1 cellular context compared by ENCODE assay signal in genomic region chr16:30394603-30395154, GRCh38.
TF ChIP-seq lines count a peak whose summit lies in the region.

No MANE protein-coding gene starts in this region.

TF ChIP-seq in HepG2, 621 proteins besides CTCF, POLR2A, EP300 and RAD21 (continued from another document and continues in another):
- TF ChIP-seq IRF9 (CRISPR knock-in tag; IDR thresholded peaks at IDR 0.05; ENCODE audit: borderline replicate concordance) (no peak), NKX3-1 (CRISPR knock-in tag; IDR thresholded peaks at IDR 0.05) (0 out of 2 replicates have a peak, but pooled peaks have one; percentile 25), ZNF264 (CRISPR knock-in tag; IDR thresholded peaks at IDR 0.05) (0 out of 2 replicates have a peak, but pooled peaks have one; percentile 15), ZNF75D (CRISPR knock-in tag; IDR thresholded peaks at IDR 0.05; ENCODE audit: borderline replicate concordance) (peak; percentile 71; the same call in 1 of the 2 replicates), ASH2L (IDR thresholded peaks at IDR 0.05; ENCODE audit: insufficient read length, low read depth, low read length) (peak; percentile 18), SIN3B (IDR thresholded peaks at IDR 0.05; ENCODE audit: low read length) (peak; percentile 7; the same call in 1 of the 2 replicates), ZNF205 (CRISPR knock-in tag; IDR thresholded peaks at IDR 0.05) (no peak), ZSCAN12 (CRISPR knock-in tag; IDR thresholded peaks at IDR 0.05) (0 out of 2 replicates have a peak, but pooled peaks have one; percentile 20), TBP (CRISPR knock-in tag; IDR thresholded peaks at IDR 0.05) (no peak), EED (CRISPR knock-in tag; IDR thresholded peaks at IDR 0.05) (no peak), NR2F6 (IDR thresholded peaks at IDR 0.05) (no peak), NR2F6 (CRISPR knock-in tag; IDR thresholded peaks at IDR 0.05) (no peak), HIVEP1 (CRISPR knock-in tag; IDR thresholded peaks at IDR 0.05) (peak; percentile 44; the same call in 1 of the 2 replicates), ZNF619 (CRISPR knock-in tag; IDR thresholded peaks at IDR 0.05) (no peak), KDM6A (CRISPR knock-in tag; IDR thresholded peaks at IDR 0.05; ENCODE audit: low read depth) (no peak), SMAD3 (CRISPR knock-in tag; IDR thresholded peaks at IDR 0.05) (0 out of 2 replicates have a peak, but pooled peaks have one; percentile 0), ZNF576 (CRISPR knock-in tag; IDR thresholded peaks at IDR 0.05) (0 out of 2 replicates have a peak, but pooled peaks have one; percentile 56), ZNF607 (CRISPR knock-in tag; IDR thresholded peaks at IDR 0.05; ENCODE audit: borderline replicate concordance) (no peak), ZBTB42 (CRISPR knock-in tag; IDR thresholded peaks at IDR 0.05) (0 out of 2 replicates have a peak, but pooled peaks have one; percentile 17), THAP7 (CRISPR knock-in tag; IDR thresholded peaks at IDR 0.05) (no peak), ELF4 (CRISPR knock-in tag; IDR thresholded peaks at IDR 0.05; ENCODE audit: borderline replicate concordance) (peak; percentile 45; the same call in 1 of the 2 replicates), TCF7L2 (IDR thresholded peaks at IDR 0.05; ENCODE audit: low read depth, low read length) (no peak), ZKSCAN1 (IDR thresholded peaks at IDR 0.05; ENCODE audit: low read length) (no peak), TRIM22 (IDR thresholded peaks at IDR 0.05) (no peak), ZNF616 (CRISPR knock-in tag; IDR thresholded peaks at IDR 0.05; ENCODE audit: low read depth) (no peak), ZNF773 (CRISPR knock-in tag; IDR thresholded peaks at IDR 0.05; ENCODE audit: borderline replicate concordance) (0 out of 2 replicates have a peak, but pooled peaks have one; percentile 70), ZNF256 (CRISPR knock-in tag; conservative IDR thresholded peaks at IDR 0.05) (no peak), ZNF430 (CRISPR knock-in tag; IDR thresholded peaks at IDR 0.05) (no peak), FIP1L1 (IDR thresholded peaks at IDR 0.05; ENCODE audit: borderline replicate concordance, insufficient read depth, low read depth, low read length) (no peak), SNAPC5 (CRISPR knock-in tag; IDR thresholded peaks at IDR 0.05; ENCODE audit: borderline replicate concordance) (no peak), ZNF747 (CRISPR knock-in tag; IDR thresholded peaks at IDR 0.05; ENCODE audit: borderline replicate concordance) (0 out of 2 replicates have a peak, but pooled peaks have one; percentile 18), JDP2 (CRISPR knock-in tag; IDR thresholded peaks at IDR 0.05; ENCODE audit: borderline replicate concordance) (0 out of 2 replicates have a peak, but pooled peaks have one; percentile 7), SIX4 (CRISPR knock-in tag; IDR thresholded peaks at IDR 0.05) (no peak), ZNF251 (CRISPR knock-in tag; IDR thresholded peaks at IDR 0.05) (0 out of 2 replicates have a peak, but pooled peaks have one; percentile 29), ZNF678 (CRISPR knock-in tag; IDR thresholded peaks at IDR 0.05) (no peak), ZNF839 (CRISPR knock-in tag; IDR thresholded peaks at IDR 0.05; ENCODE audit: borderline replicate concordance) (0 out of 2 replicates have a peak, but pooled peaks have one; percentile 32), SMARCE1 (IDR thresholded peaks at IDR 0.05; ENCODE audit: borderline replicate concordance) (no peak), TRAFD1 (CRISPR knock-in tag; IDR thresholded peaks at IDR 0.05; ENCODE audit: borderline replicate concordance) (no peak), ZNF577 (CRISPR knock-in tag; IDR thresholded peaks at IDR 0.05; ENCODE audit: borderline replicate concordance, low read depth) (no peak), DBP (CRISPR knock-in tag; IDR thresholded peaks at IDR 0.05; ENCODE audit: not compliant biosample characterization) (no peak), NR3C1 (CRISPR knock-in tag; IDR thresholded peaks at IDR 0.05) (no peak), KDM3A (CRISPR knock-in tag; IDR thresholded peaks at IDR 0.05; ENCODE audit: low read depth) (no peak), AKNA (CRISPR knock-in tag; IDR thresholded peaks at IDR 0.05; ENCODE audit: borderline replicate concordance) (0 out of 2 replicates have a peak, but pooled peaks have one; percentile 34), HNF1B (CRISPR knock-in tag; IDR thresholded peaks at IDR 0.05) (peak; percentile 89)
- TF ChIP-seq, protein P1, sequence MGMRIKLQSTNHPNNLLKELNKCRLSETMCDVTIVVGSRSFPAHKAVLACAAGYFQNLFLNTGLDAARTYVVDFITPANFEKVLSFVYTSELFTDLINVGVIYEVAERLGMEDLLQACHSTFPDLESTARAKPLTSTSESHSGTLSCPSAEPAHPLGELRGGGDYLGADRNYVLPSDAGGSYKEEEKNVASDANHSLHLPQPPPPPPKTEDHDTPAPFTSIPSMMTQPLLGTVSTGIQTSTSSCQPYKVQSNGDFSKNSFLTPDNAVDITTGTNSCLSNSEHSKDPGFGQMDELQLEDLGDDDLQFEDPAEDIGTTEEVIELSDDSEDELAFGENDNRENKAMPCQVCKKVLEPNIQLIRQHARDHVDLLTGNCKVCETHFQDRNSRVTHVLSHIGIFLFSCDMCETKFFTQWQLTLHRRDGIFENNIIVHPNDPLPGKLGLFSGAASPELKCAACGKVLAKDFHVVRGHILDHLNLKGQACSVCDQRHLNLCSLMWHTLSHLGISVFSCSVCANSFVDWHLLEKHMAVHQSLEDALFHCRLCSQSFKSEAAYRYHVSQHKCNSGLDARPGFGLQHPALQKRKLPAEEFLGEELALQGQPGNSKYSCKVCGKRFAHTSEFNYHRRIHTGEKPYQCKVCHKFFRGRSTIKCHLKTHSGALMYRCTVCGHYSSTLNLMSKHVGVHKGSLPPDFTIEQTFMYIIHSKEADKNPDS (CRISPR knock-in tag; IDR thresholded peaks at IDR 0.05), result 0 out of 2 replicates have a peak, but pooled peaks have one; percentile 8
- TF ChIP-seq, protein P2, sequence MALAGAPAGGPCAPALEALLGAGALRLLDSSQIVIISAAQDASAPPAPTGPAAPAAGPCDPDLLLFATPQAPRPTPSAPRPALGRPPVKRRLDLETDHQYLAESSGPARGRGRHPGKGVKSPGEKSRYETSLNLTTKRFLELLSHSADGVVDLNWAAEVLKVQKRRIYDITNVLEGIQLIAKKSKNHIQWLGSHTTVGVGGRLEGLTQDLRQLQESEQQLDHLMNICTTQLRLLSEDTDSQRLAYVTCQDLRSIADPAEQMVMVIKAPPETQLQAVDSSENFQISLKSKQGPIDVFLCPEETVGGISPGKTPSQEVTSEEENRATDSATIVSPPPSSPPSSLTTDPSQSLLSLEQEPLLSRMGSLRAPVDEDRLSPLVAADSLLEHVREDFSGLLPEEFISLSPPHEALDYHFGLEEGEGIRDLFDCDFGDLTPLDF (CRISPR knock-in tag; IDR thresholded peaks at IDR 0.05), result 0 out of 2 replicates have a peak, but pooled peaks have one; percentile 2
- TF ChIP-seq, protein P3, sequence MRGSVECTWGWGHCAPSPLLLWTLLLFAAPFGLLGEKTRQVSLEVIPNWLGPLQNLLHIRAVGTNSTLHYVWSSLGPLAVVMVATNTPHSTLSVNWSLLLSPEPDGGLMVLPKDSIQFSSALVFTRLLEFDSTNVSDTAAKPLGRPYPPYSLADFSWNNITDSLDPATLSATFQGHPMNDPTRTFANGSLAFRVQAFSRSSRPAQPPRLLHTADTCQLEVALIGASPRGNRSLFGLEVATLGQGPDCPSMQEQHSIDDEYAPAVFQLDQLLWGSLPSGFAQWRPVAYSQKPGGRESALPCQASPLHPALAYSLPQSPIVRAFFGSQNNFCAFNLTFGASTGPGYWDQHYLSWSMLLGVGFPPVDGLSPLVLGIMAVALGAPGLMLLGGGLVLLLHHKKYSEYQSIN (CRISPR knock-in tag; IDR thresholded peaks at IDR 0.05; ENCODE audit: borderline replicate concordance), result no peak
